ENCODE assay signal across 1 cellular context in the genomic region with DNA sequence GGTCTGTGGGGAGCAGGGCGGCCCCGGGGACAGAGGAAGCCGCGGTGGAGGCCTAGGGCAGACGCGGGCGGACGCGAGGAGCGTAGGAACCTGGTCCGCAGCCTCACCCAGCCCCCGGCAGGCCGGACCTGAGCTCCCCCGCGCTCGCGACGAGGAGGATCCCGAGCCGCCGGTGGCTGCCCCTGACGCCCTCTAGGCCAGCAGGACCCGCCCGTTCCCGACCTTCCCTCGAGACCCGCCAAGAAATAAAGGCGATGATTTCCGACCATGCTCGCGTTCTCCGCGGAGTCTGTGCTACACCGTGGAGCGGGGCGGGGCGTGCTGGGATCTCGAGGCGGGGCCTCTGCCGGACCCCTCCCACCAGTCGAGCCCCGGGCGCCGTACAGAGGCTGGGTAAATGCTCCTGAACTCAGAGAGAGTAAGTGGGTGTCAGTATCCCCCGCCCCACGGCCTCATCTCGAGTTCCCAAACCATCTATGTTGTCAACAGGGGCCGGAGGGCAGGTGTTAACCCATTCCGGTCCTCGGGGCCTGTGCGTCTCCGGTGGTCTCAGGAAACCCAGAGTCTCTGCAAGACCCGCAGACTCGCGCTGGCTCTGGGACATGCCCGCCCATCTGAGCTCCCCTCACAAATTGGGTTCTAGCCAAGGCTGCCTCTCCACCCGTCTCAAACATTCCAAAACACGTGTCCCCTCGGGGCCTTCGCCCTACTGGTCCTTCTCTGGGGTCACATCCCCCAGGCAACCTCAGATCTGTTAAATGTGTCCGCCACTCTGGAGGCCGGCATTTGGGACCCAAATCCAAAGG.
TF ChIP-seq lines count a peak whose summit lies in the region.

No MANE protein-coding gene starts in this region.

TF ChIP-seq in GM12878, 131 proteins besides CTCF, POLR2A, EP300 and RAD21:
- TF ChIP-seq IKZF1 (conservative IDR thresholded peaks at IDR 0.05), result peak; percentile 29; the same call in 1 of the 2 replicates
- TF ChIP-seq HDAC2 (IDR thresholded peaks at IDR 0.05), result no peak
- no peak for TF ChIP-seq BCL11A (IDR thresholded peaks at IDR 0.05; ENCODE audit: low read depth, low read length)
- TF ChIP-seq, protein P1, sequence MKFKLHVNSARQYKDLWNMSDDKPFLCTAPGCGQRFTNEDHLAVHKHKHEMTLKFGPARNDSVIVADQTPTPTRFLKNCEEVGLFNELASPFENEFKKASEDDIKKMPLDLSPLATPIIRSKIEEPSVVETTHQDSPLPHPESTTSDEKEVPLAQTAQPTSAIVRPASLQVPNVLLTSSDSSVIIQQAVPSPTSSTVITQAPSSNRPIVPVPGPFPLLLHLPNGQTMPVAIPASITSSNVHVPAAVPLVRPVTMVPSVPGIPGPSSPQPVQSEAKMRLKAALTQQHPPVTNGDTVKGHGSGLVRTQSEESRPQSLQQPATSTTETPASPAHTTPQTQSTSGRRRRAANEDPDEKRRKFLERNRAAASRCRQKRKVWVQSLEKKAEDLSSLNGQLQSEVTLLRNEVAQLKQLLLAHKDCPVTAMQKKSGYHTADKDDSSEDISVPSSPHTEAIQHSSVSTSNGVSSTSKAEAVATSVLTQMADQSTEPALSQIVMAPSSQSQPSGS (IDR thresholded peaks at IDR 0.05; ENCODE audit: low read length), result no peak
